ENCODE assay signal across 8 cellular contexts in the genomic region with DNA sequence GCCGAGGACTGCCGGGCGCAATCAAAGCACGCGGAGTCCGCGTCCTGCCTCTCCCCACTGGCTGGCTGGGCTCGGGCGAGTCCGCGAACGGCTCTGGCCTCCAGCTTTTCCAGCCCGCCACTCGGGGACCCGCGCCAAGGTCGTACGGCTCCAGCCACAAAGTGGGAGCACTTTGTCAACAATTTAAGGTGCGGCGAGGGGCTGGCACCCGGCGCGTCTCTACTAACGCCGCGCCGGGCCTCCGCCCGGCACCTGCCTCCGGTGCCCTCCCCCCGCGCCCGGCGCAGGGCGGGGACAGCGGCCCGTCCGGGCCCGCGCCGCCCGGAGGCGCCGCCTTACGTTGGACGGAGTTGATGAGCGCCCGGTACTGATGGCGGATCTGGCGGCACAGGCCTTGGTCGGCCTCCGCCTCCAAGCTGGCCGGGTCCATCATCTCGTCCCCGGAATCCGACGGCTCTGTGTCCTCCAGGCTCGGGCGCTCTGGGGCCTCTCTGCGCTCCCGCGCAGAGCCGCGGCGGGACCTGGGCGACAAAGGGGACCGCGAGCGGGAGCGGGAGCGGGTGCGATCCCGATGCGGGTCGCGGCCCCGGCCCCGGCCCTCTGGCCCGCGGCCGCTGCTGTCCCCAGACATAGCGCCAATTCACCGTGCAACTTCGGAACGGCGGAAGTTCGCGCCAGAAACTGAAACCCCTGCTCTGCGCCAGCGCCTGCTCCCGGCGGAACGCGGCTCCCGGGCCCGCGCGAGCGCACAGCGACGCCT. TPM values are rescaled to one million over a fixed set of nuclear protein-coding genes. Genes with fewer than 3 reads are reported as not detected.
DNase-seq lines count a peak whose midpoint lies in the region; ATAC-seq and TF ChIP-seq lines count a peak whose summit lies in the region.

A gene with protein sequence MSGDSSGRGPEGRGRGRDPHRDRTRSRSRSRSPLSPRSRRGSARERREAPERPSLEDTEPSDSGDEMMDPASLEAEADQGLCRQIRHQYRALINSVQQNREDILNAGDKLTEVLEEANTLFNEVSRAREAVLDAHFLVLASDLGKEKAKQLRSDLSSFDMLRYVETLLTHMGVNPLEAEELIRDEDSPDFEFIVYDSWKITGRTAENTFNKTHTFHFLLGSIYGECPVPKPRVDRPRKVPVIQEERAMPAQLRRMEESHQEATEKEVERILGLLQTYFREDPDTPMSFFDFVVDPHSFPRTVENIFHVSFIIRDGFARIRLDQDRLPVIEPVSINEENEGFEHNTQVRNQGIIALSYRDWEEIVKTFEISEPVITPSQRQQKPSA (minus strand): TSS at position 683 of the 760 bp plus-strand sequence. CDS start 52 bp downstream, at position 631.

- no peaks in the 10 kb centered on the region for H4K20me1 ChIP-seq in neural cell (ENCODE audit: insufficient read depth)

- DNase-seq in DMS53 treated with DMSO at 0.1 percent for 48 hours (lab: John Stamatoyannopoulos, UW; ENCODE audit: unreplicated experiment) (peak; percentile 66), HT1080 (ENCODE audit: low read depth) (peak; percentile 71), RPMI8226 (peak; percentile 86), fibroblast of the conjunctiva (ENCODE audit: low read depth) (peak; percentile 33)
- DNase-seq in activated effector memory CD4-positive, alpha-beta T cell treated with anti-CD3 and anti-CD28 coated beads, Interleukin-2, amount 50 U/mL, for 16 hours: peak; percentile 90
- peak; percentile 77 to 79 for DNase-seq in stimulated activated naive CD8-positive, alpha-beta T cell treated with anti-CD3 and anti-CD28 coated beads, Interleukin-15, amount 100 ng/mL, for 72 hours

- TF ChIP-seq EP300 in neural cell (conservative IDR thresholded peaks at IDR 0.05; ENCODE audit: poor library complexity, severe bottlenecking): peak; percentile 7

- peak within 1 kb of the TSS; percentile 90 for H3K4me3 ChIP-seq in neural cell (ENCODE audit: low read length)

- peak within 1 kb of the TSS; percentile 88 for H3K4me2 ChIP-seq in neural cell (ENCODE audit: low read length)

- H3K27ac Mint-ChIP-seq in stimulated activated naive CD8-positive, alpha-beta T cell treated with anti-CD3 and anti-CD28 coated beads, Interleukin-15, amount 100 ng/mL, for 72 hours: peak within 1 kb of the TSS; percentile 52 to 54

- peak within 1 kb of the TSS; percentile 70 for H3K9ac ChIP-seq in neural cell (ENCODE audit: low read length)

- H3F3A ChIP-seq in neural cell (ENCODE audit: insufficient read depth, low read length, poor library complexity, severe bottlenecking): no peaks in the 10 kb centered on the region

- H2AFZ ChIP-seq in neural cell (ENCODE audit: low read depth, low read length): peak within 1 kb of the TSS; percentile 56

- peaks cover 22% of the 10 kb centered on the region for H3K4me1 Mint-ChIP-seq in stimulated activated naive CD8-positive, alpha-beta T cell treated with anti-CD3 and anti-CD28 coated beads, Interleukin-15, amount 100 ng/mL, for 72 hours

- no peak for TF ChIP-seq RAD21 in neural cell (conservative IDR thresholded peaks at IDR 0.05)

- peak; percentile 84 for TF ChIP-seq CTCF in neural cell (IDR thresholded peaks at IDR 0.05; ENCODE audit: poor library complexity, severe bottlenecking)

- H3K4me3 Mint-ChIP-seq in stimulated activated naive CD8-positive, alpha-beta T cell treated with anti-CD3 and anti-CD28 coated beads, Interleukin-15, amount 100 ng/mL, for 72 hours: peak within 1 kb of the TSS; percentile 86 to 90

- H3K36me3 ChIP-seq in neural cell (ENCODE audit: insufficient read depth, low read length): no peaks in the 10 kb centered on the region

- H3K27me3 Mint-ChIP-seq in stimulated activated naive CD8-positive, alpha-beta T cell treated with anti-CD3 and anti-CD28 coated beads, Interleukin-15, amount 100 ng/mL, for 72 hours: no peaks in the 10 kb centered on the region

- ATAC-seq in GM21367 (IDR thresholded peaks at IDR 0.05; ENCODE audit: unreplicated experiment): peak; percentile 79
- peak; percentile 90 for ATAC-seq in stimulated activated naive CD8-positive, alpha-beta T cell treated with anti-CD3 and anti-CD28 coated beads, Interleukin-15, amount 100 ng/mL, for 72 hours

- H3K27me3 ChIP-seq in neural cell (ENCODE audit: insufficient read depth, low read depth, low read length): no peaks in the 10 kb centered on the region

- H3K27ac ChIP-seq in neural cell (ENCODE audit: low read length): peak within 1 kb of the TSS; percentile 59

- H3K79me2 ChIP-seq in neural cell (replicated peaks; ENCODE audit: insufficient read depth, low read length): peaks cover 11% of the 10 kb centered on the region

- H3K9me2 ChIP-seq in neural cell (ENCODE audit: insufficient read depth, low read length): no peaks in the 10 kb centered on the region

- peaks cover 17 to 20% of the 10 kb centered on the region in 2 donors for H3K9me3 Mint-ChIP-seq in stimulated activated naive CD8-positive, alpha-beta T cell treated with anti-CD3 and anti-CD28 coated beads, Interleukin-15, amount 100 ng/mL, for 72 hours

- no peaks in the 10 kb centered on the region for H3K9me3 ChIP-seq in neural cell (ENCODE audit: low read length)

TF ChIP-seq in neural cell, 6 proteins besides CTCF, POLR2A, EP300 and RAD21:
- TF ChIP-seq TAF1 (IDR thresholded peaks at IDR 0.05; ENCODE audit: low read depth): no peak
- no peak for TF ChIP-seq EZH2 (IDR thresholded peaks at IDR 0.05; ENCODE audit: borderline replicate concordance, insufficient read depth, low read length, poor library complexity, severe bottlenecking)
- peak; percentile 44 for TF ChIP-seq SMC3 (conservative IDR thresholded peaks at IDR 0.05; ENCODE audit: poor library complexity)
- TF ChIP-seq POLR2AphosphoS5 (IDR thresholded peaks at IDR 0.05): peak; percentile 53
- TF ChIP-seq, protein P1, sequence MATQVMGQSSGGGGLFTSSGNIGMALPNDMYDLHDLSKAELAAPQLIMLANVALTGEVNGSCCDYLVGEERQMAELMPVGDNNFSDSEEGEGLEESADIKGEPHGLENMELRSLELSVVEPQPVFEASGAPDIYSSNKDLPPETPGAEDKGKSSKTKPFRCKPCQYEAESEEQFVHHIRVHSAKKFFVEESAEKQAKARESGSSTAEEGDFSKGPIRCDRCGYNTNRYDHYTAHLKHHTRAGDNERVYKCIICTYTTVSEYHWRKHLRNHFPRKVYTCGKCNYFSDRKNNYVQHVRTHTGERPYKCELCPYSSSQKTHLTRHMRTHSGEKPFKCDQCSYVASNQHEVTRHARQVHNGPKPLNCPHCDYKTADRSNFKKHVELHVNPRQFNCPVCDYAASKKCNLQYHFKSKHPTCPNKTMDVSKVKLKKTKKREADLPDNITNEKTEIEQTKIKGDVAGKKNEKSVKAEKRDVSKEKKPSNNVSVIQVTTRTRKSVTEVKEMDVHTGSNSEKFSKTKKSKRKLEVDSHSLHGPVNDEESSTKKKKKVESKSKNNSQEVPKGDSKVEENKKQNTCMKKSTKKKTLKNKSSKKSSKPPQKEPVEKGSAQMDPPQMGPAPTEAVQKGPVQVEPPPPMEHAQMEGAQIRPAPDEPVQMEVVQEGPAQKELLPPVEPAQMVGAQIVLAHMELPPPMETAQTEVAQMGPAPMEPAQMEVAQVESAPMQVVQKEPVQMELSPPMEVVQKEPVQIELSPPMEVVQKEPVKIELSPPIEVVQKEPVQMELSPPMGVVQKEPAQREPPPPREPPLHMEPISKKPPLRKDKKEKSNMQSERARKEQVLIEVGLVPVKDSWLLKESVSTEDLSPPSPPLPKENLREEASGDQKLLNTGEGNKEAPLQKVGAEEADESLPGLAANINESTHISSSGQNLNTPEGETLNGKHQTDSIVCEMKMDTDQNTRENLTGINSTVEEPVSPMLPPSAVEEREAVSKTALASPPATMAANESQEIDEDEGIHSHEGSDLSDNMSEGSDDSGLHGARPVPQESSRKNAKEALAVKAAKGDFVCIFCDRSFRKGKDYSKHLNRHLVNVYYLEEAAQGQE (IDR thresholded peaks at IDR 0.05; ENCODE audit: borderline replicate concordance): no peak
- TF ChIP-seq MXI1 (conservative IDR thresholded peaks at IDR 0.05; ENCODE audit: poor library complexity, severe bottlenecking): peak; percentile 74

RNA-seq across cellular contexts. Expression of the gene that starts here (rescaled TPM):
- total RNA-seq in HT1080 (2014; rRNA removed; shearing (Covaris generic)): 75.6 and 78.4 TPM in 2 replicates
- polyA plus RNA-seq in HT1080 (2015; cell fraction: cytosol; rRNA removed): 71.9 and 76.3 TPM in 2 replicates
- polyA plus RNA-seq in HT1080 (2015; cell fraction: nucleus; rRNA removed): 175 and 184 TPM in 2 replicates
- polyA plus RNA-seq in neural cell: 133 and 138 TPM in 2 replicates
- 31.4 and 35.5 TPM in 2 replicates for polyA minus RNA-seq in neural cell

Comparison
In these comparisons a context has a peak if more than half of its experiments do, and no peak if none do; other contexts are left out.
1. Peak in every context shown above with its lines: DNase-seq, ATAC-seq, H3K4me3 ChIP-seq and H3K27ac ChIP-seq.
2. DNase-seq: peak in every context shown above with its lines; median percentile 90 in activated effector memory CD4-positive, alpha-beta T cell treated with anti-CD3 and anti-CD28 coated beads, Interleukin-2, amount 50 U/mL, for 16 hours; 86 in RPMI8226; 78 in stimulated activated naive CD8-positive, alpha-beta T cell treated with anti-CD3 and anti-CD28 coated beads, Interleukin-15, amount 100 ng/mL, for 72 hours; 71 in HT1080; 66 in DMS53 treated with DMSO at 0.1 percent for 48 hours; 33 in fibroblast of the conjunctiva.